ENCODE assay signal across 19 cellular contexts in the genomic region with DNA sequence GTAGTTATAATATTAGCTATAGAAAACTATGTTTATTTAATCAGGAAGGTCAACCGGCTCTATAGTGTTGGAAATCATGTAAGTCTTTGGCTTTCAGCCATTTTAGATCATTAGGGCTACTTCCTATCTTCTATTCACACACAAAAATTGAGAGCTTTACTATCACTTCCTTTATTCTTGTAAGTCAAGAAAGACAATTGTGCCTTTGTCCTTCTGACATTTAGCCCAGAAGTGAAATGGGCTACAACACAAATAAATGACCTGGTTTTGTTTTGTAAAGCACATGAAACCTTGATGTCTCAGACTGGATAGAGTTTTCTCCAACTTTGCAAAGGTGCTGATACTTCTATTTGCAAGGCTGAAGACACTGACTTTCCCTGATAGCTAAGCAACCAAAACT.
DNase-seq lines count a peak whose midpoint lies in the region; ATAC-seq and FAIRE-seq lines count a peak whose summit lies in the region.
"Had no signal": no experiment of that assay in that cellular context is flagged by ENCODE, and none has a peak within 500 bp of the region (broad histone marks: within the 10 kb centered on the region; RNA-seq: fewer than 3 reads in every experiment).

No MANE protein-coding gene starts in this region.

- peak; percentile 65 for FAIRE-seq in GM18507 (lab: Jason Lieb, UNC)
- FAIRE-seq: endometrium, RCC 7860 had no signal

- H3K9me3 Mint-ChIP-seq in dendritic cell treated with granulocyte-macrophage colony-stimulating factor and Interleukin-4, amounts not matched to agents 40 ng/mL and 50 ng/mL, for 4 days, result peaks cover 10% of the 10 kb centered on the region

- no peaks in the 10 kb centered on the region for H3K27me3 Mint-ChIP-seq in dendritic cell treated with granulocyte-macrophage colony-stimulating factor and Interleukin-4, amounts not matched to agents 40 ng/mL and 50 ng/mL, for 4 days

- peak overlapping the region; percentile 32 for H3K27ac Mint-ChIP-seq in dendritic cell treated with granulocyte-macrophage colony-stimulating factor and Interleukin-4, amounts not matched to agents 40 ng/mL and 50 ng/mL, for 4 days
- H3K27ac Mint-ChIP-seq: mesothelial cell of epicardium had no signal

- in situ Hi-C loops in KBM-7 (cut with MboI; ENCODE audit: low pct_unique_long_range_greater_than_20kb, low sequenced_read_pairs), result no loop called here

- H3K36me3 Mint-ChIP-seq in dendritic cell treated with granulocyte-macrophage colony-stimulating factor and Interleukin-4, amounts not matched to agents 40 ng/mL and 50 ng/mL, for 4 days (ENCODE audit: low read depth), result no peaks in the 10 kb centered on the region
- H3K36me3 Mint-ChIP-seq: activated naive CD4-positive, alpha-beta T cell treated with anti-CD3 and anti-CD28 coated beads, Interleukin-2, amount 50 U/mL, for 72 hours; mesothelial cell of epicardium had no signal

- DNase-seq in GM18507 (ENCODE audit: extremely low spot score, insufficient read length, low read depth) (no peak), KBM-7 (peak; percentile 60), NCI-H226 (no peak), DMS114 treated with DMSO at 0.1 percent for 48 hours (lab: John Stamatoyannopoulos, UW; ENCODE audit: unreplicated experiment) (no peak), NCI-H82 treated with DMSO at 0.1 percent for 48 hours (lab: John Stamatoyannopoulos, UW; ENCODE audit: unreplicated experiment) (no peak)
- DNase-seq: activated CD4-positive, alpha-beta T cell treated with anti-CD3 and anti-CD28 coated beads for 1 hour; EL; islet precursor cell; NCI-H2171 treated with DMSO at 0.1 percent for 48 hours; nucleus accumbens; stimulated activated naive CD4-positive, alpha-beta T cell treated with Interleukin-2 at 50 U/mL for 16 hours; uterus had no signal

- no peak overlapping the region for H3K4me3 Mint-ChIP-seq in dendritic cell treated with granulocyte-macrophage colony-stimulating factor and Interleukin-4, amounts not matched to agents 40 ng/mL and 50 ng/mL, for 4 days
- H3K4me3 Mint-ChIP-seq: mesothelial cell of epicardium had no signal

- ATAC-seq in GM21423 (IDR thresholded peaks at IDR 0.05; ENCODE audit: unreplicated experiment) (peak; percentile 75), HG03442 (IDR thresholded peaks at IDR 0.05; ENCODE audit: unreplicated experiment) (no peak)

- peaks cover 15% of the 10 kb centered on the region for H3K4me1 Mint-ChIP-seq in dendritic cell treated with granulocyte-macrophage colony-stimulating factor and Interleukin-4, amounts not matched to agents 40 ng/mL and 50 ng/mL, for 4 days (ENCODE audit: low read depth)

- intact Hi-C loops in dendritic cell treated with granulocyte-macrophage colony-stimulating factor and Interleukin-4, amounts not matched to agents 40 ng/mL and 50 ng/mL, for 4 days (cut with micrococcal nuclease), result loop anchor here (5.0 kb wide), 1 partner anchor 123 kb away; a partner anchor contains a TSS
